ENCODE assay signal across 1 cellular context in genomic region chr1:156923565-156924477, GRCh38.
A peak's percentile ranks its signal among the peaks of the same experiment; 100 is the strongest.
TF ChIP-seq lines count a peak whose summit lies in the region.

No MANE protein-coding gene starts in this region.

TF ChIP-seq in HepG2, 621 proteins besides CTCF, POLR2A, EP300 and RAD21:
- TF ChIP-seq EZH2 (conservative IDR thresholded peaks at IDR 0.05; ENCODE audit: low read depth, low read length) (0 out of 2 replicates have a peak, but pooled peaks have one; percentile 33), ZSCAN25 (CRISPR knock-in tag; IDR thresholded peaks at IDR 0.05) (peak; percentile 31; the same call in 1 of the 2 replicates), ZNF430 (CRISPR knock-in tag; IDR thresholded peaks at IDR 0.05) (no peak)
